ENCODE assay signal across 8 cellular contexts in the genomic region with DNA sequence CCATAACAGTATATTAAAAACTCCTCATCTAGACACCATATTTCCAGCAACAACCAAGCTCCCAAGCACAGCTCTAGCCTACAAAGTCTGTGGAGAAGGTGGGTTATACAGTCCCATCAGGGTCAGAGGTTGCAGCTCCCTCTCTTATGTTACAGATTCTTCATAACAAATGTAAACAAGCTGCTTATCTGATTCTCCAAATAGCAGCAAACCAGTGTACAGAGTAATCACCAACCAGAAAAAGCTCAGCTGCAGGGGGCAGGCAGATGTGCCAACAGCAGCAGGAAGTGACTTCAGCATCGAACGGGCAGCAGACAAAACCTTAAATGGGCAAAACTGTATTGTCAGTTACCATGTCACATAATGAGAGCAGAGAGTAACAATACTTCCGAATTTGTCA. TPM values are rescaled to one million over a fixed set of nuclear protein-coding genes. Genes with fewer than 3 reads are reported as not detected.
DNase-seq lines count a peak whose midpoint lies in the region; ATAC-seq, FAIRE-seq and TF ChIP-seq lines count a peak whose summit lies in the region.

No MANE protein-coding gene starts in this region.

- H3K4me3 ChIP-seq in BLaER1 = no peak overlapping the region
- H3K4me3 ChIP-seq in H7 (ENCODE audit: insufficient read depth, low read depth, low read length) = no peak overlapping the region

- no peaks in the 10 kb centered on the region for H4K20me1 ChIP-seq in BLaER1

- no peaks in the 10 kb centered on the region for H3K36me3 ChIP-seq in BLaER1
- no peaks in the 10 kb centered on the region for H3K36me3 ChIP-seq in H7 (replicated peaks; ENCODE audit: control insufficient read depth, insufficient read depth, low read length)

- intact Hi-C loops in sciatic nerve (cut with DNase I) = no loop called here

- DNase-seq in NCI-H146 (lab: John Stamatoyannopoulos, UW) = peak; percentile 89
- peak; percentile 34 to 54 for DNase-seq in activated T-cell treated with anti-CD3 and anti-CD28 coated beads, Interleukin-2, amount 50 U/mL, for 72 hours
- DNase-seq in sciatic nerve (ENCODE audit: low spot score) = no peak
- DNase-seq in H7 = no peak
- DNase-seq in GM12891 (ENCODE audit: insufficient read length, low spot score) = no peak
- DNase-seq in NK-92 (lab: John Stamatoyannopoulos, UW; ENCODE audit: unreplicated experiment) = no peak

- peak overlapping the region; percentile 45 to 80 for H3K4me3 Mint-ChIP-seq in activated T-cell treated with anti-CD3 and anti-CD28 coated beads, Interleukin-2, amount 50 U/mL, for 72 hours

- peak overlapping the region; percentile 73 for H3K27ac Mint-ChIP-seq in activated T-cell treated with anti-CD3 and anti-CD28 coated beads, Interleukin-2, amount 50 U/mL, for 72 hours

- no peak for TF ChIP-seq POLR2A in GM12891 (IDR thresholded peaks at IDR 0.05; ENCODE audit: low read depth, low read length)

- no peak overlapping the region for H3K9ac ChIP-seq in BLaER1

- H3K27ac ChIP-seq in BLaER1 = no peak overlapping the region

- H3K4me1 Mint-ChIP-seq in activated T-cell treated with anti-CD3 and anti-CD28 coated beads, Interleukin-2, amount 50 U/mL, for 72 hours (ENCODE audit: low read depth) = peaks cover 67% of the 10 kb centered on the region

- H3K27me3 Mint-ChIP-seq in activated T-cell treated with anti-CD3 and anti-CD28 coated beads, Interleukin-2, amount 50 U/mL, for 72 hours (ENCODE audit: low read depth) = no peaks in the 10 kb centered on the region

- peaks cover 0 to 6% of the 10 kb centered on the region in 2 donors for H3K9me3 Mint-ChIP-seq in activated T-cell treated with anti-CD3 and anti-CD28 coated beads, Interleukin-2, amount 50 U/mL, for 72 hours

- H3K36me3 Mint-ChIP-seq in activated T-cell treated with anti-CD3 and anti-CD28 coated beads, Interleukin-2, amount 50 U/mL, for 72 hours (ENCODE audit: insufficient read depth in 2 of 2) = peaks cover 2 to 4% of the 10 kb centered on the region in 2 donors

- peaks cover 7% of the 10 kb centered on the region for H3K4me1 ChIP-seq in BLaER1

- FAIRE-seq in GM12891 (lab: Jason Lieb, UNC) = no peak

- H3K4me2 ChIP-seq in BLaER1 = 0 out of 2 replicates have a peak overlapping the region, but pooled peaks have one; percentile 9

- H3K9me3 ChIP-seq in BLaER1 = no peaks in the 10 kb centered on the region

- ATAC-seq in GM21529 (IDR thresholded peaks at IDR 0.05; ENCODE audit: unreplicated experiment) = peak; percentile 68
- peak; percentile 30 to 63 for ATAC-seq in activated T-cell treated with anti-CD3 and anti-CD28 coated beads, Interleukin-2, amount 50 U/mL, for 72 hours (replicated peaks in 1 of 2)
- ATAC-seq in sciatic nerve = peak; percentile 55

- no peaks in the 10 kb centered on the region for H3K27me3 ChIP-seq in BLaER1
- H3K27me3 ChIP-seq in H7 (ENCODE audit: control insufficient read depth, insufficient read depth, low read length) = no peaks in the 10 kb centered on the region

TF ChIP-seq in GM12891, 5 proteins besides CTCF, POLR2A, EP300 and RAD21:
- TF ChIP-seq TAF1 (IDR thresholded peaks at IDR 0.05; ENCODE audit: low read depth, low read length) = no peak
- no peak for TF ChIP-seq SPI1 (IDR thresholded peaks at IDR 0.05; ENCODE audit: low read depth, low read length)

RNA-seq across cellular contexts. Expression of gene NABP1, which starts 52.9 kb away (rescaled TPM):
- 10 to 100 TPM; 94.1 to 98.6 TPM for total RNA-seq in activated T-cell treated with anti-CD3 and anti-CD28 coated beads, Interleukin-2, amount 50 U/mL, for 72 hours
- 64.3 TPM for total RNA-seq in sciatic nerve
- 2.3 and 3.7 TPM in 2 replicates for total RNA-seq in H7 (2014; rRNA removed; shearing (Covaris generic))
- 7.8 TPM for polyA plus RNA-seq in GM12891 (2012; ENCODE audit: low read depth, missing spikeins)

Comparison
In these comparisons a context has a peak if more than half of its experiments do, and no peak if none do; other contexts are left out.
1. DNase-seq: peak in NCI-H146 (single experiment) and activated T-cell treated with anti-CD3 and anti-CD28 coated beads, Interleukin-2, amount 50 U/mL, for 72 hours (2 of 2); none in sciatic nerve (single experiment), H7 (single experiment), GM12891 (single experiment) and NK-92 (single experiment).
2. RNA of gene NABP1, which starts 52.9 kb away (total RNA-seq): 94.1 to 98.6 TPM in activated T-cell treated with anti-CD3 and anti-CD28 coated beads, Interleukin-2, amount 50 U/mL, for 72 hours and 64.3 TPM in sciatic nerve (single experiment); 2.3 to 3.7 TPM in H7; every median in the first group is over 10 times any median in the second.
3. Peak in every context shown above with its lines, with median percentiles within 50 percentile points of each other: ATAC-seq.